Comparison of ENCODE assay signal across 8 cellular contexts in the genomic region with DNA sequence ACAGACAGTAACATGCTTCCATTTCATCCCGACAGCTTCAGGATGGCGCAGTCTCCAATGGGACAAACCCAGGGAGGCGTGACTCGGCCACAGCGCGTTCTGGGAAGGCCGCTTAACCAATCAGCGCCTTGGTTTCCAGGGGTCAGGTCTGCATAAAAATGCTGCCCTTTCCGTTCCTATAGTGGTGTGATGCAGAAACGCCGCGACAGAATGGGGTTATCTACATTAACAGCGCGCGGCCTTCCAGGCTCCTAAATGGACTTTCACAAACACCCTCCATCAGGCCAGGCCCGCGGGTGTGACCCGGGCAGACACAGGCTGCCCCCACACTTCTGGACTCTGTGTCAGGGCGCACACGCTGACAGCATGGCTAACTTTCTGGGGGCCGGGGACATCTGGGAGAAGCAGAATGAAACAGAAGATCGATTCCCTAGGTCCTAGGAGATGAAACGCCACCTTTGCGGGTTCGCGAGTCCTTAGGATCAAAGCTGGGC. TPM values are rescaled to one million over a fixed set of nuclear protein-coding genes. Genes with fewer than 3 reads are reported as not detected.
DNase-seq lines count a peak whose midpoint lies in the region; ATAC-seq and TF ChIP-seq lines count a peak whose summit lies in the region.

No MANE protein-coding gene starts in this region.

- no peaks in the 10 kb centered on the region for H4K20me1 ChIP-seq in neural progenitor cell (ENCODE audit: low read depth)

- H3K27ac Mint-ChIP-seq in activated naive CD8-positive, alpha-beta T cell treated with anti-CD3 and anti-CD28 coated beads for 36 hours: peak overlapping the region; percentile 86
- H3K27ac Mint-ChIP-seq in neural progenitor cell: peak overlapping the region; percentile 92

- peaks cover 20% of the 10 kb centered on the region for H3K4me1 ChIP-seq in neural progenitor cell

- no peak overlapping the region for H3K27ac ChIP-seq in neural progenitor cell

- H3K4me3 ChIP-seq in neural progenitor cell: peak overlapping the region; percentile 67

- peaks cover 31% of the 10 kb centered on the region for H3K27me3 Mint-ChIP-seq in activated naive CD8-positive, alpha-beta T cell treated with anti-CD3 and anti-CD28 coated beads for 36 hours
- H3K27me3 Mint-ChIP-seq in neural progenitor cell (ENCODE audit: insufficient read depth, low read depth): peaks cover 3% of the 10 kb centered on the region

- H3K9ac ChIP-seq in neural progenitor cell: no peak overlapping the region

- no peaks in the 10 kb centered on the region for H3K36me3 Mint-ChIP-seq in activated naive CD8-positive, alpha-beta T cell treated with anti-CD3 and anti-CD28 coated beads for 36 hours
- no peaks in the 10 kb centered on the region for H3K36me3 Mint-ChIP-seq in neural progenitor cell

- no peak for TF ChIP-seq CTCF in neural progenitor cell (IDR thresholded peaks at IDR 0.05)

- ATAC-seq in GM18505 (IDR thresholded peaks at IDR 0.05; ENCODE audit: unreplicated experiment) (peak; percentile 24), HG03159 (IDR thresholded peaks at IDR 0.05; ENCODE audit: unreplicated experiment) (peak; percentile 17), HG03571 (IDR thresholded peaks at IDR 0.05; ENCODE audit: unreplicated experiment) (no peak)

- no peaks in the 10 kb centered on the region for H3K27me3 ChIP-seq in neural progenitor cell

- peaks cover 4% of the 10 kb centered on the region for H3K4me1 Mint-ChIP-seq in activated naive CD8-positive, alpha-beta T cell treated with anti-CD3 and anti-CD28 coated beads for 36 hours
- peaks cover 29% of the 10 kb centered on the region for H3K4me1 Mint-ChIP-seq in neural progenitor cell

- peak overlapping the region; percentile 91 for H3K4me2 ChIP-seq in neural progenitor cell

- H3K9me3 Mint-ChIP-seq in activated naive CD8-positive, alpha-beta T cell treated with anti-CD3 and anti-CD28 coated beads for 36 hours: no peaks in the 10 kb centered on the region
- no peaks in the 10 kb centered on the region for H3K9me3 Mint-ChIP-seq in neural progenitor cell

- H3K79me2 ChIP-seq in neural progenitor cell (ENCODE audit: low read depth): peaks cover 9% of the 10 kb centered on the region

- peak overlapping the region; percentile 71 for H2AFZ ChIP-seq in neural progenitor cell (replicated peaks)

- no peaks in the 10 kb centered on the region for H3K9me3 ChIP-seq in neural progenitor cell (ENCODE audit: low read depth)

- H3F3A ChIP-seq in neural progenitor cell (ENCODE audit: low read depth): peaks cover 17% of the 10 kb centered on the region

- peak; percentile 38 for TF ChIP-seq POLR2A in GM18505 (IDR thresholded peaks at IDR 0.05; ENCODE audit: borderline replicate concordance, extremely low read depth, insufficient read depth, insufficient read length)

- H3K36me3 ChIP-seq in neural progenitor cell: no peaks in the 10 kb centered on the region

- peak overlapping the region; percentile 94 for H3K4me3 Mint-ChIP-seq in activated naive CD8-positive, alpha-beta T cell treated with anti-CD3 and anti-CD28 coated beads for 36 hours
- peak overlapping the region; percentile 100 for H3K4me3 Mint-ChIP-seq in neural progenitor cell

- DNase-seq in Ammon's horn (ENCODE audit: low spot score) (peak; percentile 94), NCI-H446 treated with DMSO at 0.1 percent for 48 hours (lab: John Stamatoyannopoulos, UW) (peak; percentile 11), glomerular visceral epithelial cell (ENCODE audit: extremely low spot score) (peak; percentile 83), neural progenitor cell (ENCODE audit: low spot score) (peak; percentile 93)
- peak; percentile 25 for DNase-seq in activated naive CD8-positive, alpha-beta T cell treated with anti-CD3 and anti-CD28 coated beads for 36 hours

RNA-seq across cellular contexts. Expression of a gene that starts 0.8 kb away (rescaled TPM):
- total RNA-seq in activated naive CD8-positive, alpha-beta T cell treated with anti-CD3 and anti-CD28 coated beads for 36 hours: 1 to 10 TPM; 4.0 to 4.4 TPM
- 10.9 and 14.4 TPM in 2 replicates for total RNA-seq in neural progenitor cell (ENCODE audit: low replicate concordance)

RNA-seq across cellular contexts. Expression of a gene that starts 10.9 kb away (rescaled TPM):
- 10 to 100 TPM; 47.6 TPM for total RNA-seq in activated naive CD8-positive, alpha-beta T cell treated with anti-CD3 and anti-CD28 coated beads for 36 hours
- total RNA-seq in neural progenitor cell (ENCODE audit: low replicate concordance): 67.8 and 88.2 TPM in 2 replicates

RNA-seq across cellular contexts. Expression of a gene that starts 19.4 kb away (rescaled TPM):
- total RNA-seq in activated naive CD8-positive, alpha-beta T cell treated with anti-CD3 and anti-CD28 coated beads for 36 hours: not detected
- 0.37 TPM in 1 of 2 replicates, not detected in the other for total RNA-seq in neural progenitor cell (ENCODE audit: low replicate concordance)

Comparison
In these comparisons a context has a peak if more than half of its experiments do, and no peak if none do; other contexts are left out.
1. DNase-seq: peak in every context shown above with its lines; median percentile 94 in Ammon's horn; 93 in neural progenitor cell; 83 in glomerular visceral epithelial cell; 25 in activated naive CD8-positive, alpha-beta T cell treated with anti-CD3 and anti-CD28 coated beads for 36 hours; 11 in NCI-H446 treated with DMSO at 0.1 percent for 48 hours.